Comparison of ENCODE assay signal across 8 cellular contexts in genomic region chr19:48637948-48638830, GRCh38. TPM values are rescaled to one million over a fixed set of nuclear protein-coding genes. Genes with fewer than 3 reads are reported as not detected.
DNase-seq lines count a peak whose midpoint lies in the region; ATAC-seq and TF ChIP-seq lines count a peak whose summit lies in the region.

No MANE protein-coding gene starts in this region.

- H3K4me3 Mint-ChIP-seq in activated CD8-positive, alpha-beta T cell treated with anti-CD3 and anti-CD28 coated beads, Interleukin-2, amount 10 ng/mL, durations not matched to agents 7 days and 5 days = peak overlapping the region; percentile 97

- H3K36me3 ChIP-seq in BE2C = no peaks in the 10 kb centered on the region

- peaks cover 2% of the 10 kb centered on the region for H3K36me3 Mint-ChIP-seq in activated CD8-positive, alpha-beta T cell treated with anti-CD3 and anti-CD28 coated beads, Interleukin-2, amount 10 ng/mL, durations not matched to agents 7 days and 5 days (ENCODE audit: low read depth)

- H3K27me3 Mint-ChIP-seq in activated CD8-positive, alpha-beta T cell treated with anti-CD3 and anti-CD28 coated beads, Interleukin-2, amount 10 ng/mL, durations not matched to agents 7 days and 5 days (ENCODE audit: low read depth) = no peaks in the 10 kb centered on the region

- DNase-seq in BE2C (peak; percentile 83), NCI-H774 (lab: John Stamatoyannopoulos, UW) (peak; percentile 88), lung microvascular endothelial cell (ENCODE audit: low read depth in 2 of 2) (peak; percentile 94 to 97)
- DNase-seq in activated CD8-positive, alpha-beta T cell treated with anti-CD3 and anti-CD28 coated beads, Interleukin-2, amount 10 ng/mL, durations not matched to agents 7 days and 5 days = peak; percentile 92
- DNase-seq in effector CD4-positive, alpha-beta T cell = peak; percentile 78
- peak; percentile 67 for DNase-seq in stimulated activated CD8-positive, alpha-beta memory T cell treated with anti-CD3 and anti-CD28 coated beads, Interleukin-12 subunit alpha, Interleukin-12 subunit beta, amount 100 ng/mL, for 1 hour (ENCODE audit: low read depth)

- TF ChIP-seq CTCF in BE2C (IDR thresholded peaks at IDR 0.05; ENCODE audit: low read depth, low read length) = peak; percentile 11; the same call in 1 of the 2 replicates

- no peaks in the 10 kb centered on the region for H3K27me3 ChIP-seq in BE2C

- peak; percentile 51 for TF ChIP-seq POLR2A in GM19193 (IDR thresholded peaks at IDR 0.05; ENCODE audit: extremely low read depth, insufficient read depth, insufficient read length)

- H3K4me1 Mint-ChIP-seq in activated CD8-positive, alpha-beta T cell treated with anti-CD3 and anti-CD28 coated beads, Interleukin-2, amount 10 ng/mL, durations not matched to agents 7 days and 5 days (ENCODE audit: low read depth) = peaks cover 46% of the 10 kb centered on the region

- POLR2A ChIA-PET in activated CD8-positive, alpha-beta T cell treated with anti-CD3 and anti-CD28 coated beads, Interleukin-2, amount 10 ng/mL, durations not matched to agents 7 days and 5 days (lab: Charles Lee) = interaction anchor here (0.6 to 2.3 kb wide), 6 partner anchors 8 to 80 kb away, joined by 3 to 9 read pairs (median 4); partner anchors contain the start of genes CA11, RPL18 and SPHK2

- no peaks in the 10 kb centered on the region for H3K9me3 ChIP-seq in BE2C

- CTCF ChIA-PET in activated CD8-positive, alpha-beta T cell treated with anti-CD3 and anti-CD28 coated beads, Interleukin-2, amount 10 ng/mL, durations not matched to agents 7 days and 5 days (lab: Charles Lee) = interaction anchor here (0.5 to 1.5 kb wide), 8 partner anchors 14 to 1230 kb away, joined by 3 to 4 read pairs (median 3); partner anchors contain the start of gene RUVBL2

- H3K27ac Mint-ChIP-seq in activated CD8-positive, alpha-beta T cell treated with anti-CD3 and anti-CD28 coated beads, Interleukin-2, amount 10 ng/mL, durations not matched to agents 7 days and 5 days = peak overlapping the region; percentile 96

- peak overlapping the region; percentile 29 for H3K4me3 ChIP-seq in BE2C (ENCODE audit: low read depth, low read length)

- H3K9me3 Mint-ChIP-seq in activated CD8-positive, alpha-beta T cell treated with anti-CD3 and anti-CD28 coated beads, Interleukin-2, amount 10 ng/mL, durations not matched to agents 7 days and 5 days (ENCODE audit: insufficient read depth) = no peaks in the 10 kb centered on the region

- H3K4me1 ChIP-seq in BE2C = peaks cover 22% of the 10 kb centered on the region

- ATAC-seq in HG03571 (IDR thresholded peaks at IDR 0.05; ENCODE audit: unreplicated experiment) = peak; percentile 8
- ATAC-seq in activated CD8-positive, alpha-beta T cell treated with anti-CD3 and anti-CD28 coated beads, Interleukin-2, amount 10 ng/mL, durations not matched to agents 7 days and 5 days = peak; percentile 35

RNA-seq across cellular contexts. Expression of gene DBP, which starts 1.0 kb away (rescaled TPM):
- 47.7 TPM for polyA plus RNA-seq in BE2C (2012; ENCODE audit: insufficient read depth, insufficient read length, low read depth)
- total RNA-seq in activated CD8-positive, alpha-beta T cell treated with anti-CD3 and anti-CD28 coated beads, Interleukin-2, amount 10 ng/mL, durations not matched to agents 7 days and 5 days = 10 to 100 TPM; 17.3 to 18.3 TPM
- 0.87 and 3.4 TPM in 2 replicates for total RNA-seq in lung microvascular endothelial cell

RNA-seq across cellular contexts. Expression of gene CA11, which starts 7.8 kb away (rescaled TPM):
- polyA plus RNA-seq in BE2C (2012; ENCODE audit: insufficient read depth, insufficient read length, low read depth) = 31.1 TPM
- total RNA-seq in activated CD8-positive, alpha-beta T cell treated with anti-CD3 and anti-CD28 coated beads, Interleukin-2, amount 10 ng/mL, durations not matched to agents 7 days and 5 days = 1 to 10 TPM; 5.2 to 6.3 TPM
- 3.1 and 8.1 TPM in 2 replicates for total RNA-seq in lung microvascular endothelial cell

RNA-seq across cellular contexts. Expression of gene SPHK2, which starts 18.9 kb away (rescaled TPM):
- polyA plus RNA-seq in BE2C (2012; ENCODE audit: insufficient read depth, insufficient read length, low read depth) = 41.5 TPM
- total RNA-seq in activated CD8-positive, alpha-beta T cell treated with anti-CD3 and anti-CD28 coated beads, Interleukin-2, amount 10 ng/mL, durations not matched to agents 7 days and 5 days = 10 to 100 TPM; 33.0 to 33.1 TPM
- total RNA-seq in lung microvascular endothelial cell = 5.4 and 6.3 TPM in 2 replicates

RNA-seq across cellular contexts. Expression of gene RPL18, which starts 19.2 kb away (rescaled TPM):
- polyA plus RNA-seq in BE2C (2012; ENCODE audit: insufficient read depth, insufficient read length, low read depth) = 1,689 TPM
- 1,000 to 10,000 TPM; 1,371 to 1,433 TPM for total RNA-seq in activated CD8-positive, alpha-beta T cell treated with anti-CD3 and anti-CD28 coated beads, Interleukin-2, amount 10 ng/mL, durations not matched to agents 7 days and 5 days
- 2,223 and 2,324 TPM in 2 replicates for total RNA-seq in lung microvascular endothelial cell

RNA-seq across cellular contexts. Expression of gene FAM83E, which starts 23.3 kb away (rescaled TPM):
- polyA plus RNA-seq in BE2C (2012; ENCODE audit: insufficient read depth, insufficient read length, low read depth) = 0.48 TPM
- 1 to 10 TPM; 1.7 to 2.3 TPM for total RNA-seq in activated CD8-positive, alpha-beta T cell treated with anti-CD3 and anti-CD28 coated beads, Interleukin-2, amount 10 ng/mL, durations not matched to agents 7 days and 5 days
- total RNA-seq in lung microvascular endothelial cell = 0.40 and 0.65 TPM in 2 replicates

Comparison
In these comparisons a context has a peak if more than half of its experiments do, and no peak if none do; other contexts are left out.
1. Peak in every context shown above with its lines: DNase-seq, ATAC-seq and H3K4me3 ChIP-seq.